ENCODE assay signal across 7 cellular contexts in the genomic region with DNA sequence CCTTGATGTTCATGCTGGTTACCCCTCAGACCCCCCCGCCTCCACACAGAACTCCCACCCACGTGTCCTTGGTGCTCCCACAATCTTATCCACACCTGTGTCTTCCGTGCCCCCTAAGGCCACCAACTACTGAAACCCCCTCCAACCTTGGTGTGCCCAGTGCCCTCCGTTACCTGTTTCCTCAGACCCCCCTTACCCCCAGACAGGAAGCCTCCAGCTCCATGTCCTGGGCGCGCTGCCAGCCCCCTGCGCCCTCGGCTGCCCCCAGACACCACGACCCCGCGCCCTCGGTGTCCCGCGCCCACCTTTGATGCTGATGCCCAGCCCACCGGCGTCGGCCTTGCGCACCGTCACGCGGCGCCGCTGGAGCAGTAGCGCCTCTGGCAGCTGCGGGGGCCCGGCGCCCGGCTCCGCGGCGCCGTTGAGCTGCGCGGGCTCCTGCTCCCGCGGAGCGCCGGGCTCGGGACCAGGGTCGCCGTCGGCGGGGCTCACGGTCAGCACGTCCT. TPM values are rescaled to one million over a fixed set of nuclear protein-coding genes. Genes with fewer than 3 reads are reported as not detected.
DNase-seq lines count a peak whose midpoint lies in the region; ATAC-seq, FAIRE-seq and TF ChIP-seq lines count a peak whose summit lies in the region.

No MANE protein-coding gene starts in this region.

- peaks cover 28% of the 10 kb centered on the region for H3K4me1 Mint-ChIP-seq in osteocyte (ENCODE audit: unreplicated experiment)

- peak; percentile 17 for ATAC-seq in HG03280 (IDR thresholded peaks at IDR 0.05; ENCODE audit: unreplicated experiment)
- ATAC-seq in GM21737 (IDR thresholded peaks at IDR 0.05; ENCODE audit: unreplicated experiment), result no peak
- ATAC-seq in GM21381 (IDR thresholded peaks at IDR 0.05; ENCODE audit: unreplicated experiment), result no peak

- no peak for TF ChIP-seq CTCF in foreskin fibroblast (IDR thresholded peaks at IDR 0.05; ENCODE audit: low read depth, low read length)
- TF ChIP-seq CTCF in osteocyte (IDR thresholded peaks at IDR 0.05), result no peak

- H3K9me3 Mint-ChIP-seq in osteocyte (ENCODE audit: unreplicated experiment), result no peaks in the 10 kb centered on the region

- H3K36me3 Mint-ChIP-seq in osteocyte (ENCODE audit: unreplicated experiment), result no peaks in the 10 kb centered on the region

- DNase-seq in GM19239 (ENCODE audit: insufficient read length, low spot score) (peak; percentile 21), foreskin fibroblast (no peak), osteocyte (ENCODE audit: extremely low spot score, unreplicated experiment) (peak; percentile 85)
- DNase-seq in activated CD8-positive, alpha-beta memory T cell treated with anti-CD3 and anti-CD28 coated beads, Interleukin-2, amount 50 U/mL, for 4 hours, result peak; percentile 35

- H3K4me3 Mint-ChIP-seq in osteocyte (ENCODE audit: unreplicated experiment), result peak overlapping the region; percentile 73

- H3K27ac Mint-ChIP-seq in osteocyte (ENCODE audit: unreplicated experiment), result no peak overlapping the region

- peak overlapping the region; percentile 71 to 87 for H3K4me3 ChIP-seq in foreskin fibroblast (ENCODE audit: low read depth in 1 of 2, low read length in 2 of 2)

- no peaks in the 10 kb centered on the region for H3K27me3 Mint-ChIP-seq in osteocyte (ENCODE audit: unreplicated experiment)

- no peak for FAIRE-seq in GM19239 (lab: Jason Lieb, UNC)

RNA-seq across cellular contexts. Expression of a gene that starts 0.5 kb away (rescaled TPM):
- 28.9 and 33.8 TPM in 2 replicates for total RNA-seq in osteocyte

RNA-seq across cellular contexts. Expression of a gene that starts 41.7 kb away (rescaled TPM):
- 25.1 and 25.3 TPM in 2 replicates for total RNA-seq in osteocyte

RNA-seq across cellular contexts. Expression of a gene that starts 46.8 kb away (rescaled TPM):
- 19.6 and 19.9 TPM in 2 replicates for total RNA-seq in osteocyte

Comparison
In these comparisons a context has a peak if more than half of its experiments do, and no peak if none do; other contexts are left out.
1. DNase-seq: peak in GM19239 (single experiment), activated CD8-positive, alpha-beta memory T cell treated with anti-CD3 and anti-CD28 coated beads, Interleukin-2, amount 50 U/mL, for 4 hours (single experiment) and osteocyte (single experiment); none in foreskin fibroblast (0 of 2).